Comparison of ENCODE assay signal across 8 cellular contexts in genomic region chr6:111709615-111710398, GRCh38.
DNase-seq lines count a peak whose midpoint lies in the region; ATAC-seq and TF ChIP-seq lines count a peak whose summit lies in the region.

No MANE protein-coding gene starts in this region.

- no peaks in the 10 kb centered on the region for H3K9me2 ChIP-seq in MM.1S (replicated peaks; ENCODE audit: insufficient read depth, low read length)

- H3K4me1 ChIP-seq in MM.1S (ENCODE audit: low read length) (no peaks in the 10 kb centered on the region), adipocyte (ENCODE audit: control insufficient read depth, insufficient read depth, low read length) (peaks cover 36% of the 10 kb centered on the region), heart left ventricle (peaks cover 3 to 45% (median 31%) of the 10 kb centered on the region in 12 donors), rectal smooth muscle tissue (ENCODE audit: control insufficient read depth, insufficient read depth, low read length) (peaks cover 15% of the 10 kb centered on the region)

- no peak overlapping the region for H3K27ac ChIP-seq in MM.1S (ENCODE audit: low read length)
- H3K27ac ChIP-seq in SK-N-MC = peak overlapping the region; percentile 89
- peak overlapping the region in 11 of 12 donors; percentile 22 to 66 (median 48) for H3K27ac ChIP-seq in heart left ventricle
- no peak overlapping the region for H3K27ac ChIP-seq in rectal smooth muscle tissue (ENCODE audit: low read depth, low read length)

- H3K4me3 ChIP-seq in MM.1S (ENCODE audit: low read length) (no peak overlapping the region), SK-N-MC (peak overlapping the region; percentile 56), adipocyte (ENCODE audit: low read length) (no peak overlapping the region), heart left ventricle (peak overlapping the region in 4 of 12 donors; percentile 13 to 29 (median 16)), rectal smooth muscle tissue (ENCODE audit: low read length) (peak overlapping the region; percentile 14)

- H3K36me3 ChIP-seq in MM.1S (replicated peaks; ENCODE audit: insufficient read depth, low read length) (no peaks in the 10 kb centered on the region), SK-N-MC (ENCODE audit: insufficient read depth, low read length) (peaks cover 52% of the 10 kb centered on the region), adipocyte (ENCODE audit: control insufficient read depth, insufficient read depth, low read length, severe bottlenecking) (peaks cover 70% of the 10 kb centered on the region), heart left ventricle (peaks cover 0 to 66% (median 51%) of the 10 kb centered on the region in 9 donors), rectal smooth muscle tissue (ENCODE audit: control insufficient read depth, insufficient read depth, low read length) (peaks cover 5% of the 10 kb centered on the region)

- ATAC-seq in heart left ventricle (peak; percentile 56 to 79 (median 75)), GM19324 (IDR thresholded peaks at IDR 0.05; ENCODE audit: low FRiP score, unreplicated experiment) (no peak)

- no peaks in the 10 kb centered on the region for H3K79me2 ChIP-seq in MM.1S (ENCODE audit: low read length)

- H4K20me1 ChIP-seq in MM.1S (ENCODE audit: insufficient read depth, low read length) = no peaks in the 10 kb centered on the region

- DNase-seq in GM10248 (ENCODE audit: extremely low spot score) (peak; percentile 69), HCEC 1CT (peak; percentile 62), MM.1S (peak; percentile 42), SK-N-MC (ENCODE audit: low read depth, low spot score) (peak; percentile 66), adipocyte (ENCODE audit: low read depth) (peak; percentile 91), heart left ventricle (peak; percentile 59 to 83 (median 66))

- no peaks in the 10 kb centered on the region for H3K9me3 ChIP-seq in MM.1S (replicated peaks; ENCODE audit: insufficient read depth, low read length)
- no peaks in the 10 kb centered on the region for H3K9me3 ChIP-seq in SK-N-MC (ENCODE audit: low read depth, low read length)
- H3K9me3 ChIP-seq in adipocyte (ENCODE audit: control insufficient read depth, low read length) = no peaks in the 10 kb centered on the region
- no peaks in the 10 kb centered on the region for H3K9me3 ChIP-seq in heart left ventricle

- 19 to 29% (median 25%) methylated on average over 5 of the region's 5 CpGs for WGBS in heart left ventricle, 4 donors

- POLR2A ChIA-PET in GM10248 (lab: Yijun Ruan, JAX) = interaction anchor here (0.6 kb wide), 1 partner anchor 835 kb away, joined by 3 read pairs; the partner anchor contains the start of gene AMD1

- no peaks in the 10 kb centered on the region for H3K27me3 ChIP-seq in MM.1S (replicated peaks; ENCODE audit: insufficient read depth, low read length)
- H3K27me3 ChIP-seq in adipocyte (replicated peaks; ENCODE audit: control insufficient read depth, insufficient read depth, low read length) = no peaks in the 10 kb centered on the region
- H3K27me3 ChIP-seq in heart left ventricle = no peaks in the 10 kb centered on the region
- no peaks in the 10 kb centered on the region for H3K27me3 ChIP-seq in rectal smooth muscle tissue (ENCODE audit: control insufficient read depth, insufficient read depth, low read length)

- TF ChIP-seq CTCF in GM10248 (IDR thresholded peaks at IDR 0.05; ENCODE audit: control extremely low read depth, extremely low read depth, low read depth, missing control alignments) = peak; percentile 55
- TF ChIP-seq CTCF in MM.1S (IDR thresholded peaks at IDR 0.05; ENCODE audit: low read length) = peak; percentile 61
- TF ChIP-seq CTCF in heart left ventricle (IDR thresholded peaks at IDR 0.05) = peak; percentile 66 to 88 (median 78)

- H3K4me2 ChIP-seq in MM.1S (ENCODE audit: low read depth, low read length) = peak overlapping the region; percentile 12; the same call in 1 of the 2 replicates

- H2AFZ ChIP-seq in MM.1S (ENCODE audit: low read length) = no peak overlapping the region

- no peaks in the 10 kb centered on the region for H3F3A ChIP-seq in MM.1S (ENCODE audit: insufficient read depth, low read length)

- no peak for TF ChIP-seq POLR2A in heart left ventricle (IDR thresholded peaks at IDR 0.05)

- H3K9ac ChIP-seq in MM.1S (ENCODE audit: low read length) (no peak overlapping the region), SK-N-MC (ENCODE audit: insufficient read length) (peak overlapping the region; percentile 3), adipocyte (ENCODE audit: low read length) (peak overlapping the region; percentile 69), rectal smooth muscle tissue (ENCODE audit: low read length) (no peak overlapping the region)

- CTCF ChIA-PET in GM10248 (lab: Yijun Ruan, JAX) = interaction anchor here (0.6 to 5.9 kb wide), 43 partner anchors 10 to 705 kb away, joined by 3 to 101 read pairs (median 4); a partner anchor contains a TSS

- intact Hi-C loops in heart left ventricle (cut with DNase I) = loop anchor here (1.0 to 10.0 kb wide), 9 partner anchors 55 to 335 kb away; partner anchors contain the start of gene FYN (in 7 of the 10)

Comparison
In these comparisons a context has a peak if more than half of its experiments do, and no peak if none do; other contexts are left out.
1. H3K27ac ChIP-seq: peak in SK-N-MC (single experiment) and heart left ventricle (11 of 12); none in MM.1S (single experiment) and rectal smooth muscle tissue (single experiment).
2. H3K4me3 ChIP-seq: peak in SK-N-MC (single experiment) and rectal smooth muscle tissue (single experiment); none in MM.1S (single experiment) and adipocyte (single experiment).
3. H3K9ac ChIP-seq: peak in SK-N-MC (single experiment) and adipocyte (single experiment); none in MM.1S (single experiment) and rectal smooth muscle tissue (single experiment).
4. Peak in every context shown above with its lines, with median percentiles within 50 percentile points of each other: DNase-seq and CTCF ChIP-seq.